19 cellular contexts compared by ENCODE assay signal in genomic region chr22:28023774-28024173, GRCh38.
DNase-seq lines count a peak whose midpoint lies in the region; ATAC-seq and TF ChIP-seq lines count a peak whose summit lies in the region.
"Had no signal": no experiment of that assay in that cellular context is flagged by ENCODE, and none has a peak within 500 bp of the region (broad histone marks: within the 10 kb centered on the region; RNA-seq: fewer than 3 reads in every experiment).

No MANE protein-coding gene starts in this region.

- H3K4me1 ChIP-seq in left ventricle myocardium inferior = peaks cover 72% of the 10 kb centered on the region

- H3K4me3 ChIP-seq in left ventricle myocardium inferior = no peak overlapping the region
- H3K4me3 ChIP-seq: K562 had no signal

- ATAC-seq in GM19328 (IDR thresholded peaks at IDR 0.05; ENCODE audit: unreplicated experiment) = no peak
- ATAC-seq: K562, SK-N-SH treated with all-trans-retinoic acid at 6 μM for 48 hours had no signal

- peaks cover 8% of the 10 kb centered on the region for H3K36me3 Mint-ChIP-seq in osteocyte (ENCODE audit: unreplicated experiment)
- H3K36me3 Mint-ChIP-seq in activated naive CD4-positive, alpha-beta T cell treated with anti-CD3 and anti-CD28 coated beads, Interleukin-2, amount 10 ng/mL, durations not matched to agents 7 days and 5 days = no peaks in the 10 kb centered on the region
- H3K36me3 Mint-ChIP-seq: CD8-positive, alpha-beta memory T cell had no signal

- peaks cover 19% of the 10 kb centered on the region for H3K4me1 Mint-ChIP-seq in osteocyte (ENCODE audit: unreplicated experiment)
- H3K4me1 Mint-ChIP-seq in activated naive CD4-positive, alpha-beta T cell treated with anti-CD3 and anti-CD28 coated beads, Interleukin-2, amount 10 ng/mL, durations not matched to agents 7 days and 5 days = peaks cover 4% of the 10 kb centered on the region
- H3K4me1 Mint-ChIP-seq: CD8-positive, alpha-beta memory T cell had no signal

- CTCF ChIA-PET in activated naive CD4-positive, alpha-beta T cell treated with anti-CD3 and anti-CD28 coated beads, Interleukin-2, amount 10 ng/mL, durations not matched to agents 7 days and 5 days (lab: Charles Lee) = interaction anchor here (1.1 to 1.5 kb wide), 2 partner anchors 417 to 419 kb away, joined by 3 to 4 read pairs; no protein-coding TSS in a partner anchor

- H3K4me3 Mint-ChIP-seq in osteocyte (ENCODE audit: unreplicated experiment) = no peak overlapping the region
- H3K4me3 Mint-ChIP-seq in activated naive CD4-positive, alpha-beta T cell treated with anti-CD3 and anti-CD28 coated beads, Interleukin-2, amount 10 ng/mL, durations not matched to agents 7 days and 5 days = no peak overlapping the region
- H3K4me3 Mint-ChIP-seq: CD8-positive, alpha-beta memory T cell had no signal

- peak; percentile 32 for DNase-seq in activated CD8-positive, alpha-beta memory T cell treated with anti-CD3 and anti-CD28 coated beads, Interleukin-2, amount 50 U/mL, for 48 hours
- no peak for DNase-seq in activated CD8-positive, alpha-beta memory T cell treated with anti-CD3 and anti-CD28 coated beads for 24 hours
- peak; percentile 66 for DNase-seq in NCI-H69 (lab: John Stamatoyannopoulos, UW)
- peak; percentile 9 for DNase-seq in left ventricle myocardium inferior
- DNase-seq in osteocyte (ENCODE audit: extremely low spot score, unreplicated experiment) = peak; percentile 44
- no peak for DNase-seq in activated naive CD4-positive, alpha-beta T cell treated with anti-CD3 and anti-CD28 coated beads, Interleukin-2, amount 10 ng/mL, durations not matched to agents 7 days and 5 days
- no peak for DNase-seq in NK-92 treated with Interleukin-12 subunit alpha and Interleukin-12 subunit beta, amount 100 ng/mL, for 24 hours (lab: John Stamatoyannopoulos, UW)
- DNase-seq: C1 segment of cervical spinal cord; CD8-positive, alpha-beta memory T cell; DMS79 treated with DMSO at 0.1 percent for 48 hours; NCI-H1092 treated with DMSO at 0.1 percent for 48 hours; NCI-H1694; NCI-H2081 treated with DMSO at 0.1 percent for 48 hours; NCI-H2227 treated with DMSO at 0.1 percent for 48 hours; NCI-H526; SIG-M5 had no signal

- intact Hi-C loops in left ventricle myocardium inferior (cut with micrococcal nuclease) = no loop called here

- H3K27ac ChIP-seq in left ventricle myocardium inferior (replicated peaks) = peak overlapping the region; percentile 50

- H3K36me3 ChIP-seq in left ventricle myocardium inferior = no peaks in the 10 kb centered on the region

- H3K9me3 Mint-ChIP-seq in osteocyte (ENCODE audit: unreplicated experiment) = no peaks in the 10 kb centered on the region
- no peaks in the 10 kb centered on the region for H3K9me3 Mint-ChIP-seq in activated naive CD4-positive, alpha-beta T cell treated with anti-CD3 and anti-CD28 coated beads, Interleukin-2, amount 10 ng/mL, durations not matched to agents 7 days and 5 days
- H3K9me3 Mint-ChIP-seq: CD8-positive, alpha-beta memory T cell had no signal

- no peaks in the 10 kb centered on the region for H3K9me3 ChIP-seq in left ventricle myocardium inferior (replicated peaks)

- no peak overlapping the region for H3K27ac Mint-ChIP-seq in osteocyte (ENCODE audit: unreplicated experiment)
- no peak overlapping the region for H3K27ac Mint-ChIP-seq in activated naive CD4-positive, alpha-beta T cell treated with anti-CD3 and anti-CD28 coated beads, Interleukin-2, amount 10 ng/mL, durations not matched to agents 7 days and 5 days

- H3K27me3 Mint-ChIP-seq in osteocyte (ENCODE audit: unreplicated experiment) = no peaks in the 10 kb centered on the region
- H3K27me3 Mint-ChIP-seq in activated naive CD4-positive, alpha-beta T cell treated with anti-CD3 and anti-CD28 coated beads, Interleukin-2, amount 10 ng/mL, durations not matched to agents 7 days and 5 days = no peaks in the 10 kb centered on the region

- no peaks in the 10 kb centered on the region for H3K27me3 ChIP-seq in left ventricle myocardium inferior (ENCODE audit: low read depth)

- TF ChIP-seq CTCF in left ventricle myocardium inferior (IDR thresholded peaks at IDR 0.05; ENCODE audit: borderline replicate concordance) (no peak), osteocyte (IDR thresholded peaks at IDR 0.05) (no peak)

Comparison
In these comparisons a context has a peak if more than half of its experiments do, and no peak if none do; other contexts are left out.
1. DNase-seq: peak in activated CD8-positive, alpha-beta memory T cell treated with anti-CD3 and anti-CD28 coated beads, Interleukin-2, amount 50 U/mL, for 48 hours (single experiment), NCI-H69 (single experiment), left ventricle myocardium inferior (single experiment) and osteocyte (single experiment); none in activated CD8-positive, alpha-beta memory T cell treated with anti-CD3 and anti-CD28 coated beads for 24 hours (single experiment), activated naive CD4-positive, alpha-beta T cell treated with anti-CD3 and anti-CD28 coated beads, Interleukin-2, amount 10 ng/mL, durations not matched to agents 7 days and 5 days (single experiment) and NK-92 treated with Interleukin-12 subunit alpha and Interleukin-12 subunit beta, amount 100 ng/mL, for 24 hours (single experiment).